In genomic region chr4:114025176-114025777, GRCh38 we compare ENCODE assay signal across 10 cellular contexts.
DNase-seq lines count a peak whose midpoint lies in the region; ATAC-seq and TF ChIP-seq lines count a peak whose summit lies in the region.
"Had no signal": no experiment of that assay in that cellular context is flagged by ENCODE, and none has a peak within 500 bp of the region (broad histone marks: within the 10 kb centered on the region; RNA-seq: fewer than 3 reads in every experiment).

No MANE protein-coding gene starts in this region.

- H3K27me3 ChIP-seq in GM06990 (replicated peaks; ENCODE audit: control insufficient read depth, insufficient read depth, low read length), result no peaks in the 10 kb centered on the region
- H3K27me3 ChIP-seq: neutrophil had no signal

- in situ Hi-C loops in ACHN (cut with HindIII; ENCODE audit: low pct_ligation_motif_present, low pct_unique_long_range_greater_than_20kb, low sequenced_read_pairs), result no loop called here

- peak; percentile 88 for ATAC-seq in GM21360 (IDR thresholded peaks at IDR 0.05; ENCODE audit: unreplicated experiment)
- peak; percentile 82 for ATAC-seq in HG03039 (IDR thresholded peaks at IDR 0.05; ENCODE audit: unreplicated experiment)

- TF ChIP-seq CTCF in GM06990 (IDR thresholded peaks at IDR 0.05; ENCODE audit: insufficient read depth, low read length, poor library complexity, severe bottlenecking), result no peak

- intact Hi-C loops in posterior cingulate gyrus (cut with DNase I), result no loop called here

- no peak overlapping the region for H3K4me3 ChIP-seq in GM06990 (replicated peaks; ENCODE audit: low read depth, low read length)

- H3K36me3 ChIP-seq in GM06990 (ENCODE audit: control insufficient read depth, insufficient read depth, low read length), result no peaks in the 10 kb centered on the region
- H3K36me3 ChIP-seq: neutrophil had no signal

- DNase-seq in GM06990 (ENCODE audit: extremely low read depth, insufficient read length) (peak; percentile 13), NCI-H69 (lab: John Stamatoyannopoulos, UW) (peak; percentile 50), posterior cingulate gyrus (no peak), ACHN (no peak), NCI-H526 treated with DMSO at 0.1 percent for 48 hours (lab: John Stamatoyannopoulos, UW) (no peak)
- no peak for DNase-seq in activated CD4-positive, CD25-positive, alpha-beta regulatory T cell (lab: John Stamatoyannopoulos, UW)
- DNase-seq: activated naive CD4-positive, alpha-beta T cell had no signal

Comparison
In these comparisons a context has a peak if more than half of its experiments do, and no peak if none do; other contexts are left out.
1. DNase-seq: peak in GM06990 (single experiment) and NCI-H69 (single experiment); none in posterior cingulate gyrus (0 of 10), ACHN (single experiment), activated CD4-positive, CD25-positive, alpha-beta regulatory T cell (0 of 4) and NCI-H526 treated with DMSO at 0.1 percent for 48 hours (single experiment).